In genomic region chr19:33522371-33522662, GRCh38 we compare ENCODE assay signal across 8 cellular contexts. TPM values are rescaled to one million over a fixed set of nuclear protein-coding genes. Genes with fewer than 3 reads are reported as not detected.
DNase-seq lines count a peak whose midpoint lies in the region; ATAC-seq and TF ChIP-seq lines count a peak whose summit lies in the region.

No MANE protein-coding gene starts in this region.

- in situ Hi-C loops in astrocyte of the spinal cord (cut with HindIII; ENCODE audit: low sequenced_read_pairs) (no loop called here), KBM-7 (cut with MboI; ENCODE audit: low pct_unique_long_range_greater_than_20kb, low sequenced_read_pairs) (no loop called here)

- H3K36me3 ChIP-seq in heart right ventricle (no peaks in the 10 kb centered on the region), urinary bladder (ENCODE audit: insufficient read depth) (no peaks in the 10 kb centered on the region)

- ATAC-seq in heart right ventricle (peak in 2 of 8 donors; percentile 5 to 8), left ventricle myocardium superior (no peak)

- TF ChIP-seq CTCF in heart right ventricle (IDR thresholded peaks at IDR 0.05) (no peak), astrocyte of the spinal cord (IDR thresholded peaks at IDR 0.05; ENCODE audit: low read depth, low read length) (no peak)

- no peaks in the 10 kb centered on the region for H3K9me3 ChIP-seq in heart right ventricle
- no peaks in the 10 kb centered on the region for H3K9me3 ChIP-seq in mononuclear cell (ENCODE audit: low read depth, low read length)

- WGBS in heart right ventricle, 2 donors, result 85 to 86% methylated on average over 5 of the region's 5 CpGs
- 75% methylated on average over 5 of the region's 5 CpGs for WGBS in urinary bladder

- DNase-seq in heart right ventricle (no peak), left ventricle myocardium superior (no peak), astrocyte of the spinal cord (ENCODE audit: low read depth, low spot score) (no peak), amniotic stem cell (lab: John Stamatoyannopoulos, UW) (no peak), KBM-7 (no peak), iPS-NIHi7 (ENCODE audit: extremely low spot score) (no peak)

- intact Hi-C loops in heart right ventricle (cut with DNase I) (no loop called here), left ventricle myocardium superior (cut with micrococcal nuclease) (no loop called here)

- H3K4me1 ChIP-seq in heart right ventricle, result peaks cover 5 to 19% (median 14%) of the 10 kb centered on the region in 9 donors
- H3K4me1 ChIP-seq in mononuclear cell (ENCODE audit: insufficient read depth, low read length), result peaks cover 17% of the 10 kb centered on the region
- no peaks in the 10 kb centered on the region for H3K4me1 ChIP-seq in urinary bladder (ENCODE audit: insufficient read depth)

- H3K4me3 ChIP-seq in heart right ventricle (peak overlapping the region in 9 of 10 donors; percentile 65 to 95 (median 85)), astrocyte of the spinal cord (ENCODE audit: low read depth, low read length) (peak overlapping the region; percentile 67), mononuclear cell (ENCODE audit: low read length) (peak overlapping the region; percentile 62), urinary bladder (ENCODE audit: low read depth, low read length) (peak overlapping the region; percentile 95)

- H3K27ac ChIP-seq in heart right ventricle (peak overlapping the region in 5 of 10 donors; percentile 16 to 78 (median 38)), urinary bladder (ENCODE audit: low read depth) (no peak overlapping the region)

- H3K27me3 ChIP-seq in heart right ventricle (peaks cover 0 to 8% (median 0%) of the 10 kb centered on the region in 7 donors), mononuclear cell (ENCODE audit: insufficient read depth, low read length) (no peaks in the 10 kb centered on the region)

RNA-seq across cellular contexts. Expression of gene PEPD, which starts 0.7 kb away (rescaled TPM):
- total RNA-seq in heart right ventricle (10 to 100 TPM; 20.4 to 35.6 (median 26.8) TPM), left ventricle myocardium superior (27.3 TPM), mononuclear cell (23.5 TPM), urinary bladder (24.2 TPM)
- polyA plus RNA-seq in heart right ventricle (10 to 100 TPM; 21.6 to 47.7 TPM), urinary bladder (85.0 TPM)
